In the genomic region with DNA sequence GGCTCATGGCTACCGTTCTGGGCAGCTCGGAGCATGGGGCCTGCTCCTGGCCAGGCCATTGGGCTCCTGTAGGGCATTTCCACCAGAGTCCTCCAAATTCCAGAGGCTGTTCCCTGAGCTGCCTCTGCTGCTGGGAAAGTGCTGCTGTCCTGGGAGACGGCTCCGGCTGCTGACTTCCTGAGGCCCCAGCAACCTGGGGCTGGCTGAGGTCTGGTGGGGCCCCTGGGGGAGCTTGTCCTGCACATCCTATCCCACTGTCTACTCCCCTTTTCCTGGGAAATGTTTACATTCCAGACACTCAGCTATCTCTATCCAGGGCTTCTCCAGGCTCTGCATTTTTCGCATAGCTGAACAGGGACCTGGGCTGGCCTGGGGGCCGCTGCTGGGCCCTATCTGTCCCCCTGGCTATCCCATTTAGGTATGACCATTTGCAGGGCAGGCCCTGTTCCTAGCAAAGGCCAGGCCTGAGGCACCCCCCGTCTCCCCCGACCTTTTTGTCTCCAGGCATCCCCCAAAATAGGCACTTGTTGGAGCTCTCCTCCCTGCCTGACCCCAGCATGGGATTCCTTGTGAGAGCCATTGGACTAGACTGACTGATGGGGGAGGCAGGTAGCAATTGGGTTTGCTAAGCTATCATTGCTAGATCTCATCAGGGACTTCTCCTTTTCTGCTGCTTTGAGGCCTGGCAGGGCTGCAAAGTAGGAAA, we compare ENCODE assay signal across 1 cellular context.
TF ChIP-seq lines count a peak whose summit lies in the region.

No MANE protein-coding gene starts in this region.

TF ChIP-seq in IMR-90, 13 proteins besides CTCF, POLR2A, EP300 and RAD21:
- no peak for TF ChIP-seq NFE2L2 (IDR thresholded peaks at IDR 0.05; ENCODE audit: low read depth, low read length)
- TF ChIP-seq CHD1 (IDR thresholded peaks at IDR 0.05; ENCODE audit: low read depth, low read length) = no peak
- TF ChIP-seq, protein P1, sequence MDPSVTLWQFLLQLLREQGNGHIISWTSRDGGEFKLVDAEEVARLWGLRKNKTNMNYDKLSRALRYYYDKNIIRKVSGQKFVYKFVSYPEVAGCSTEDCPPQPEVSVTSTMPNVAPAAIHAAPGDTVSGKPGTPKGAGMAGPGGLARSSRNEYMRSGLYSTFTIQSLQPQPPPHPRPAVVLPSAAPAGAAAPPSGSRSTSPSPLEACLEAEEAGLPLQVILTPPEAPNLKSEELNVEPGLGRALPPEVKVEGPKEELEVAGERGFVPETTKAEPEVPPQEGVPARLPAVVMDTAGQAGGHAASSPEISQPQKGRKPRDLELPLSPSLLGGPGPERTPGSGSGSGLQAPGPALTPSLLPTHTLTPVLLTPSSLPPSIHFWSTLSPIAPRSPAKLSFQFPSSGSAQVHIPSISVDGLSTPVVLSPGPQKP (IDR thresholded peaks at IDR 0.05; ENCODE audit: borderline replicate concordance, low read depth, low read length) = no peak
- TF ChIP-seq, protein P2, sequence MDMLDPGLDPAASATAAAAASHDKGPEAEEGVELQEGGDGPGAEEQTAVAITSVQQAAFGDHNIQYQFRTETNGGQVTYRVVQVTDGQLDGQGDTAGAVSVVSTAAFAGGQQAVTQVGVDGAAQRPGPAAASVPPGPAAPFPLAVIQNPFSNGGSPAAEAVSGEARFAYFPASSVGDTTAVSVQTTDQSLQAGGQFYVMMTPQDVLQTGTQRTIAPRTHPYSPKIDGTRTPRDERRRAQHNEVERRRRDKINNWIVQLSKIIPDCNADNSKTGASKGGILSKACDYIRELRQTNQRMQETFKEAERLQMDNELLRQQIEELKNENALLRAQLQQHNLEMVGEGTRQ (IDR thresholded peaks at IDR 0.05; ENCODE audit: low read depth, low read length) = no peak
